ENCODE assay signal across 1 cellular context in the genomic region with DNA sequence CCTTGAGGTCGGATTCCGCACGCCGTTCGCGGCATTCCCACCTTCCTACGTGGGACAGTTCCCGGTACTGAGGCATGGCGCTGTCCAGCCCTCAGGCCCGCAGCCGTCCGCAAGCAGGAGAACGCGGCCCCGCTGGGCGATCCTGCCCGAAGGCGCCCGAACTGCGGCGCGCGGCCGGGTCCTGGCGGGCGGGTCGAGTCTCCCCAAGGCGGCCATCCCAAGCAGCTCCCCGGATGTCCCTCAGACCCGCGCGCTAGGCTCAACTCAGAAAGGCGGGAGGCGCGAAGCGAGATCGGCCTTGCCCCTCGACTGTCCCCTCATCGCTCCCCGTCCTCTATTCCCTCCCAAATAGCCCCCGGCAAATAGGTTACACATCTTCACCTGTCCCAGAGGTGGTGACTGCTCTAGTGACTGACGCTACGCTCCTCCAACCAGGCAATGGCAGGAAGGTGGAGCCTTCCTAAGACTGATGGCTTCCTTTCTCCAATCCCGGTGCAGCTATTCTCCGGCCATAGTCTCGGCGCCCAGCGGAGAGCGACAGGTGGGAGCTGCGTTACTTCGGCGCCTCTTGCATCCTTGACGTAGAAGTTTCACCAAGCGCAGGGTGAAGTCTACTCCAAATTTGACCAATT.
TF ChIP-seq lines count a peak whose summit lies in the region.

No MANE protein-coding gene starts in this region.

TF ChIP-seq in endothelial cell of umbilical vein, 7 proteins besides CTCF, POLR2A, EP300 and RAD21 (continued from another document):
- TF ChIP-seq, protein P1, sequence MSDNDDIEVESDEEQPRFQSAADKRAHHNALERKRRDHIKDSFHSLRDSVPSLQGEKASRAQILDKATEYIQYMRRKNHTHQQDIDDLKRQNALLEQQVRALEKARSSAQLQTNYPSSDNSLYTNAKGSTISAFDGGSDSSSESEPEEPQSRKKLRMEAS (IDR thresholded peaks at IDR 0.05; ENCODE audit: insufficient read depth, insufficient read length) = no peak
